In the genomic region with DNA sequence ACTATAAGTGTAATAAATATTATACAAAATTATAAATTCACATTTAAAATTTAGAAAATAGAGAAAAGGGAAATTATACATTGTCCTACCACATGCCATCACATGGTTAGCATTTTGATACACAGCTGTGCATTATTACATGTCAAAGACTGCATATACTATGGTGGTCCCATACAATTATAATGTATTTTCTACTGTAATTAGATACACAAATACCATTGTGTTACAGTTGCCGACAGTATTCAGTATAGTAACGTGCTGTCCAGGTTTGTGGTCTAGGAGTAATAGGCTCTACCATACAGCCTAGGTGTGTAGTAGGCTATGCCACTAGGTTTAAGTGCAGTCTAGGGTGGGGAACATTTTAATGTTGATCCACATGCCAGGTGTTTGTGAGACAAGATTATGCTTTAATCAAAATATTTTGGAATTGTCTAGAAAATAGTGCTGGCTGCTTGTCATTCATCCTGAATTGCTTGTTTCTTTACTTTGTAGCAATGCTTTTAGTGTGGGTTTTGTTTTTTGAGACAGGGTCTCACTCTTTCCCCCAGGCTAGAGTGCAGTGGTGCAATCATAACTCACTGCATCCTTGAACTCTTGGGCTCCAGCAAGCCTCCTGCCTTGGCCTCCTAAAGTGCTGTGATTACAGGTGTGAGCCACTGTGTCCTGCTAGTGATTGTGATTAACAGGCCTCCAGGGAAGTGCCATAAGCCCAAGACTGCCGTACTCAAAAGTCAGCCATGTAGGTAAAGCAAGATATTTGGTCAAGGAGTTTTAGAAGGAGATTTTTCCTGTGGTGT, we compare ENCODE assay signal across 15 cellular contexts. TPM values are rescaled to one million over a fixed set of nuclear protein-coding genes. Genes with fewer than 3 reads are reported as not detected.
DNase-seq lines count a peak whose midpoint lies in the region; ATAC-seq and TF ChIP-seq lines count a peak whose summit lies in the region.
"Had no signal": no experiment of that assay in that cellular context is flagged by ENCODE, and none has a peak within 500 bp of the region (broad histone marks: within the 10 kb centered on the region; RNA-seq: fewer than 3 reads in every experiment).

No MANE protein-coding gene starts in this region.

- peaks cover 7% of the 10 kb centered on the region for H3K4me1 Mint-ChIP-seq in nephron

- H3K79me2 ChIP-seq in GM23248 (ENCODE audit: insufficient read depth) = peaks cover 30% of the 10 kb centered on the region

- H3K4me3 Mint-ChIP-seq in nephron = no peak overlapping the region

- no peak for TF ChIP-seq POLR2A in body of pancreas (IDR thresholded peaks at IDR 0.05)

- no peaks in the 10 kb centered on the region for H3K9me2 ChIP-seq in GM23248 (ENCODE audit: insufficient read depth)

- DNase-seq in GM23248 (no peak), body of pancreas (no peak), cortex of kidney (lab: John Stamatoyannopoulos, UW) (no peak), DMS79 (lab: John Stamatoyannopoulos, UW) (no peak)
- DNase-seq: activated T-cell treated with anti-CD3 and anti-CD28 coated beads, Interleukin-2, amount 50 U/mL, for 72 hours; gastrocnemius medialis; mesenchymal stem cell; NCI-H187 treated with DMSO at 0.1 percent for 48 hours; NCI-H524 treated with DMSO at 0.1 percent for 48 hours; small intestine had no signal

- TF ChIP-seq CTCF in body of pancreas (IDR thresholded peaks at IDR 0.05) (no peak), nephron (IDR thresholded peaks at IDR 0.05; ENCODE audit: unreplicated experiment in 3 of 3) (no peak)

- no peak overlapping the region for H2AFZ ChIP-seq in GM23248

- WGBS in GM23248 (ENCODE audit: low coverage in 1 of 2, low lambda C conversion rate in 2 of 2, missing lambda C conversion rate in 2 of 2), 2 experiments = 70 to 72% methylated on average over 3 of the region's 3 CpGs
- 51 to 60% methylated on average over 3 of the region's 3 CpGs for WGBS in body of pancreas, 2 donors

- peak overlapping the region; percentile 9 to 74 (median 72) for H3K27ac Mint-ChIP-seq in nephron

- peaks cover 22% of the 10 kb centered on the region for H3K36me3 ChIP-seq in BLaER1
- peaks cover 22% of the 10 kb centered on the region; the same call in 1 of the 2 replicates for H3K36me3 ChIP-seq in GM23248 (ENCODE audit: low read depth)
- peaks cover 0 to 2% of the 10 kb centered on the region in 2 donors for H3K36me3 ChIP-seq in body of pancreas (replicated peaks in 1 of 2; ENCODE audit: insufficient read depth in 1 of 2, low read depth in 2 of 2)

- 0 out of 2 replicates have a peak overlapping the region, but pooled peaks have one; percentile 93 for H3K27ac ChIP-seq in BLaER1
- peak overlapping the region; percentile 42; the same call in 1 of the 2 replicates for H3K27ac ChIP-seq in GM23248
- peak overlapping the region in 3 of 4 donors; percentile 3 to 74 (median 29) for H3K27ac ChIP-seq in body of pancreas
- H3K27ac ChIP-seq: gastrocnemius medialis had no signal

- H3K4me3 ChIP-seq in BLaER1 (no peak overlapping the region), GM23248 (no peak overlapping the region), body of pancreas (no peak overlapping the region)
- H3K4me3 ChIP-seq: gastrocnemius medialis, GM12878 had no signal

- H4K20me1 ChIP-seq in BLaER1 (no peaks in the 10 kb centered on the region), GM23248 (ENCODE audit: insufficient read depth) (no peaks in the 10 kb centered on the region)

- no peaks in the 10 kb centered on the region for H3K27me3 Mint-ChIP-seq in nephron (ENCODE audit: low read depth)

- ATAC-seq in body of pancreas (no peak), HG02798 (IDR thresholded peaks at IDR 0.05; ENCODE audit: poor library complexity, unreplicated experiment) (no peak)
- ATAC-seq: activated T-cell treated with anti-CD3 and anti-CD28 coated beads, Interleukin-2, amount 50 U/mL, for 72 hours; gastrocnemius medialis; GM12878; SK-N-SH treated with all-trans-retinoic acid at 6 μM for 48 hours had no signal

- H3F3A ChIP-seq in GM23248 (ENCODE audit: insufficient read depth) = peaks cover 66% of the 10 kb centered on the region

- peaks cover 50% of the 10 kb centered on the region for H3K4me1 ChIP-seq in BLaER1
- peaks cover 9% of the 10 kb centered on the region; the same call in 1 of the 2 replicates for H3K4me1 ChIP-seq in GM23248 (ENCODE audit: insufficient read depth)
- peaks cover 65% of the 10 kb centered on the region for H3K4me1 ChIP-seq in body of pancreas
- H3K4me1 ChIP-seq: gastrocnemius medialis had no signal

- H3K9me3 ChIP-seq in BLaER1 (no peaks in the 10 kb centered on the region), GM23248 (ENCODE audit: low read depth) (no peaks in the 10 kb centered on the region), body of pancreas (no peaks in the 10 kb centered on the region)
- H3K9me3 ChIP-seq: gastrocnemius medialis had no signal

- H3K4me2 ChIP-seq in BLaER1 = peak overlapping the region; percentile 97
- no peak overlapping the region for H3K4me2 ChIP-seq in GM23248 (ENCODE audit: unreplicated experiment)

- no peaks in the 10 kb centered on the region for H3K9me3 Mint-ChIP-seq in nephron
- H3K9me3 Mint-ChIP-seq: activated T-cell treated with anti-CD3 and anti-CD28 coated beads, Interleukin-2, amount 50 U/mL, for 72 hours had no signal

- H3K36me3 Mint-ChIP-seq in nephron (ENCODE audit: low read depth) = peaks cover 24% of the 10 kb centered on the region

- in situ Hi-C loops in GM23248 (cut with MboI) = loop anchor here (10.0 kb wide), 1 partner anchor 74 kb away; a partner anchor contains a TSS

- no peaks in the 10 kb centered on the region for H3K27me3 ChIP-seq in BLaER1
- no peaks in the 10 kb centered on the region for H3K27me3 ChIP-seq in GM23248 (replicated peaks; ENCODE audit: insufficient read depth)
- H3K27me3 ChIP-seq in body of pancreas = no peaks in the 10 kb centered on the region
- H3K27me3 ChIP-seq: gastrocnemius medialis had no signal

- H3K9ac ChIP-seq in BLaER1 = no peak overlapping the region
- no peak overlapping the region for H3K9ac ChIP-seq in GM23248

- intact Hi-C loops in body of pancreas (cut with DNase I) = no loop called here

RNA-seq across cellular contexts. Expression of a gene that starts 39.0 kb away (rescaled TPM):
- total RNA-seq in GM23248 (2014; rRNA removed; shearing (Covaris generic)) = 338 and 360 TPM in 2 replicates
- 610 and 613 TPM in 2 replicates for polyA plus RNA-seq in GM23248 (2016; fragmentation: Nextera tagmentation; extraction: Ambion mirVana)
- total RNA-seq in body of pancreas = 100 to 1,000 TPM; 103 to 464 TPM

Comparison
In these comparisons a context has a peak if more than half of its experiments do, and no peak if none do; other contexts are left out.
1. H3K27ac ChIP-seq: peak in every context shown above with its lines; median percentile 93 in BLaER1; 42 in GM23248; 29 in body of pancreas.